Comparison of ENCODE assay signal across 1 cellular context in genomic region chr4:98528882-98529281, GRCh38.
TF ChIP-seq lines count a peak whose summit lies in the region.

No MANE protein-coding gene starts in this region.

TF ChIP-seq in IMR-90, 13 proteins besides CTCF, POLR2A, EP300 and RAD21:
- TF ChIP-seq MXI1 (IDR thresholded peaks at IDR 0.05; ENCODE audit: borderline replicate concordance, low read depth, low read length): no peak
- no peak for TF ChIP-seq SMC3 (IDR thresholded peaks at IDR 0.05; ENCODE audit: low read depth, low read length)
- no peak for TF ChIP-seq RCOR1 (IDR thresholded peaks at IDR 0.05; ENCODE audit: insufficient replicate concordance, low read length)
- TF ChIP-seq CHD1 (IDR thresholded peaks at IDR 0.05; ENCODE audit: low read depth, low read length): no peak
- no peak for TF ChIP-seq ELK1 (IDR thresholded peaks at IDR 0.05; ENCODE audit: borderline replicate concordance, low read depth, low read length)
- no peak for TF ChIP-seq MAZ (IDR thresholded peaks at IDR 0.05; ENCODE audit: borderline replicate concordance, low read depth, low read length)
- no peak for TF ChIP-seq BHLHE40 (IDR thresholded peaks at IDR 0.05; ENCODE audit: low read depth, low read length)
- no peak for TF ChIP-seq MAFK (IDR thresholded peaks at IDR 0.05; ENCODE audit: low read depth, low read length)
- no peak for TF ChIP-seq CEBPB (IDR thresholded peaks at IDR 0.05; ENCODE audit: low read depth, low read length)
- TF ChIP-seq NFE2L2 (IDR thresholded peaks at IDR 0.05; ENCODE audit: low read depth, low read length): no peak
- no peak for TF ChIP-seq RFX5 (IDR thresholded peaks at IDR 0.05; ENCODE audit: low read depth, low read length)
- no peak for TF ChIP-seq FOS (IDR thresholded peaks at IDR 0.05; ENCODE audit: low read depth, low read length)
- no peak for TF ChIP-seq USF2 (IDR thresholded peaks at IDR 0.05; ENCODE audit: low read depth, low read length)
TF ChIP-seq in IMR-90: peak in this region for 0.
